In the genomic region with DNA sequence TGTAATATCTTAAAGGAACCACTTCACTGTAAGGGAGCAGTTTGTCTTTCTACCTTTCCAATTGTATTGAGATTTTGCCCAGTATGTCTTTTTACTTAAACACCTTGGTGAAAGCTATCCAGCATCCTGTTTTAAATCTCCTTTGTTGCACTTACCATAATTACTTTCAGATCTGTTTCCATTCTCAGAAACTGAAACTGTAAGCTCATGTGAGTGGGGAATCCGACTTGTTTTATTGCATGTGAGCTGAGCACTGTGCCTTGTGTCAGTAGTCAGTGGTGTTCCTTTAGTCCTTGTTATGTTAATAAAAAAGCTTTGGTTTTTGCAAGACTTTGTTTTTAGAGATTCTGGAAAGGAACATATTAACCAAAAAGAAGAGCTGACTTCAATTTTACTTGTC, we compare ENCODE assay signal across 8 cellular contexts. TPM values are rescaled to one million over a fixed set of nuclear protein-coding genes. Genes with fewer than 3 reads are reported as not detected.
DNase-seq lines count a peak whose midpoint lies in the region; TF ChIP-seq lines count a peak whose summit lies in the region.

No MANE protein-coding gene starts in this region.

- no peak overlapping the region for H3K18ac ChIP-seq in mesendoderm (ENCODE audit: low read length)

- H3K27ac ChIP-seq in OCI-LY3 (ENCODE audit: low read length) (no peak overlapping the region), mesendoderm (ENCODE audit: low read depth, low read length) (no peak overlapping the region), SJCRH30 (no peak overlapping the region)

- DNase-seq in GM13977 (ENCODE audit: low spot score) (peak; percentile 14), HCEC 1CT (peak; percentile 31), mesendoderm (peak; percentile 59), SJCRH30 (no peak), erythroblast (lab: John Stamatoyannopoulos, UW) (no peak), endothelial cell (ENCODE audit: low spot score) (no peak)
- no peak for DNase-seq in activated naive CD4-positive, alpha-beta T cell (lab: John Stamatoyannopoulos, UW)

- no peaks in the 10 kb centered on the region for H3K9me3 ChIP-seq in OCI-LY3 (ENCODE audit: insufficient read depth, low read length)
- H3K9me3 ChIP-seq in SJCRH30 (replicated peaks), result no peaks in the 10 kb centered on the region

- peaks cover 2% of the 10 kb centered on the region for H3K27me3 Mint-ChIP-seq in endothelial cell (ENCODE audit: unreplicated experiment)

- H3K27me3 ChIP-seq in OCI-LY3 (ENCODE audit: low read depth, low read length) (no peaks in the 10 kb centered on the region), mesendoderm (ENCODE audit: insufficient read depth, low read length, poor library complexity) (no peaks in the 10 kb centered on the region), SJCRH30 (no peaks in the 10 kb centered on the region)

- H3K79me2 ChIP-seq in OCI-LY3 (ENCODE audit: low read length), result peaks cover 11% of the 10 kb centered on the region
- peaks cover 57% of the 10 kb centered on the region for H3K79me2 ChIP-seq in mesendoderm (ENCODE audit: control insufficient read depth, insufficient read depth, low read length)

- H3K9ac ChIP-seq in OCI-LY3 (ENCODE audit: low read length), result no peak overlapping the region
- peak overlapping the region; percentile 14 for H3K9ac ChIP-seq in mesendoderm (ENCODE audit: low read length)

- H2AK5ac ChIP-seq in mesendoderm (ENCODE audit: low read length), result no peak overlapping the region

- H4K20me1 ChIP-seq in OCI-LY3 (ENCODE audit: insufficient read depth, low read length), result peaks cover 27% of the 10 kb centered on the region

- H3K4me3 ChIP-seq in OCI-LY3 (ENCODE audit: low read length) (no peak overlapping the region), mesendoderm (ENCODE audit: low read length) (no peak overlapping the region), SJCRH30 (no peak overlapping the region)

- H3K4me1 ChIP-seq in OCI-LY3 (ENCODE audit: low read length) (peaks cover 23% of the 10 kb centered on the region), mesendoderm (ENCODE audit: control insufficient read depth, low read depth, low read length) (peaks cover 3% of the 10 kb centered on the region), SJCRH30 (peaks cover 7% of the 10 kb centered on the region)

- no peak overlapping the region for H2BK5ac ChIP-seq in mesendoderm (ENCODE audit: low read length)

- TF ChIP-seq POLR2A in erythroblast (IDR thresholded peaks at IDR 0.05; ENCODE audit: low read length), result no peak

- no peaks in the 10 kb centered on the region for H3K9me3 Mint-ChIP-seq in endothelial cell (ENCODE audit: unreplicated experiment)

- peaks cover 15% of the 10 kb centered on the region for H3K4me1 Mint-ChIP-seq in endothelial cell (ENCODE audit: unreplicated experiment)

- H4K8ac ChIP-seq in mesendoderm (ENCODE audit: low read depth, low read length), result no peak overlapping the region

- no peak overlapping the region for H3K23ac ChIP-seq in mesendoderm (ENCODE audit: low read length)

- H3K27ac Mint-ChIP-seq in endothelial cell (ENCODE audit: unreplicated experiment), result no peak overlapping the region

- H2BK15ac ChIP-seq in mesendoderm (replicated peaks; ENCODE audit: low read depth), result no peak overlapping the region

- WGBS in mesendoderm (ENCODE audit: extremely low coverage, insufficient coverage, low lambda C conversion rate), result no CpG with 5 or more reads among the region's 1 CpG

- H3K36me3 ChIP-seq in OCI-LY3 (replicated peaks; ENCODE audit: low read depth, low read length) (no peaks in the 10 kb centered on the region), mesendoderm (ENCODE audit: control insufficient read depth, insufficient read depth, low read length) (no peaks in the 10 kb centered on the region), SJCRH30 (no peaks in the 10 kb centered on the region)

- in situ Hi-C loops in GM13977 (cut with MboI; ENCODE audit: low pct_unique_long_range_greater_than_20kb, low sequenced_read_pairs, unreplicated experiment), result no loop called here

- H3K4ac ChIP-seq in mesendoderm (ENCODE audit: low read depth, low read length), result no peak overlapping the region

- H2AFZ ChIP-seq in OCI-LY3 (ENCODE audit: low read depth, low read length), result no peak overlapping the region

- no peak overlapping the region for H2BK120ac ChIP-seq in mesendoderm (ENCODE audit: low read depth, low read length)

- H3K56ac ChIP-seq in mesendoderm (ENCODE audit: low read length), result no peak overlapping the region

- H4K5ac ChIP-seq in mesendoderm (ENCODE audit: low read length), result no peak overlapping the region

- peaks cover 1% of the 10 kb centered on the region for H3K79me1 ChIP-seq in mesendoderm (ENCODE audit: low read length)

- no peak for TF ChIP-seq CTCF in GM13977 (IDR thresholded peaks at IDR 0.05; ENCODE audit: extremely low read depth, insufficient read depth, missing control alignments)
- TF ChIP-seq CTCF in OCI-LY3 (IDR thresholded peaks at IDR 0.05; ENCODE audit: low read depth, low read length), result no peak
- TF ChIP-seq CTCF in endothelial cell (IDR thresholded peaks at IDR 0.05; ENCODE audit: unreplicated experiment), result no peak

- no peak overlapping the region for H3K4me3 Mint-ChIP-seq in endothelial cell (ENCODE audit: unreplicated experiment)

- no peaks in the 10 kb centered on the region for H3K36me3 Mint-ChIP-seq in endothelial cell (ENCODE audit: low read depth, unreplicated experiment)

- H3K4me2 ChIP-seq in OCI-LY3 (ENCODE audit: low read length), result peak overlapping the region; percentile 49
- H3K4me2 ChIP-seq in mesendoderm (ENCODE audit: low read length), result no peak overlapping the region

RNA-seq across cellular contexts. Expression of a gene that starts 42.2 kb away (rescaled TPM):
- 72.9 TPM for polyA plus RNA-seq in mesendoderm (2013, experiment 1 of 2)
- 74.8 TPM for polyA plus RNA-seq in mesendoderm (2013, experiment 2 of 2)
- 28.7 and 36.3 TPM in 2 replicates for total RNA-seq in SJCRH30 (2014; rRNA removed; shearing (Covaris generic))
- total RNA-seq in endothelial cell (ENCODE audit: unreplicated experiment), result 20.8 TPM

Comparison
In these comparisons a context has a peak if more than half of its experiments do, and no peak if none do; other contexts are left out.
1. DNase-seq: peak in GM13977 (single experiment), HCEC 1CT (single experiment) and mesendoderm (single experiment); none in SJCRH30 (0 of 2), erythroblast (0 of 2), endothelial cell (single experiment) and activated naive CD4-positive, alpha-beta T cell (0 of 4).